In genomic region chr6:36596359-36596758, GRCh38 we compare ENCODE assay signal across 1 cellular context.
TF ChIP-seq lines count a peak whose summit lies in the region.

No MANE protein-coding gene starts in this region.

TF ChIP-seq in HepG2, 621 proteins besides CTCF, POLR2A, EP300 and RAD21 (continued from another document):
- TF ChIP-seq, protein P1, sequence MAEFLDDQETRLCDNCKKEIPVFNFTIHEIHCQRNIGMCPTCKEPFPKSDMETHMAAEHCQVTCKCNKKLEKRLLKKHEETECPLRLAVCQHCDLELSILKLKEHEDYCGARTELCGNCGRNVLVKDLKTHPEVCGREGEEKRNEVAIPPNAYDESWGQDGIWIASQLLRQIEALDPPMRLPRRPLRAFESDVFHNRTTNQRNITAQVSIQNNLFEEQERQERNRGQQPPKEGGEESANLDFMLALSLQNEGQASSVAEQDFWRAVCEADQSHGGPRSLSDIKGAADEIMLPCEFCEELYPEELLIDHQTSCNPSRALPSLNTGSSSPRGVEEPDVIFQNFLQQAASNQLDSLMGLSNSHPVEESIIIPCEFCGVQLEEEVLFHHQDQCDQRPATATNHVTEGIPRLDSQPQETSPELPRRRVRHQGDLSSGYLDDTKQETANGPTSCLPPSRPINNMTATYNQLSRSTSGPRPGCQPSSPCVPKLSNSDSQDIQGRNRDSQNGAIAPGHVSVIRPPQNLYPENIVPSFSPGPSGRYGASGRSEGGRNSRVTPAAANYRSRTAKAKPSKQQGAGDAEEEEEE (CRISPR knock-in tag; IDR thresholded peaks at IDR 0.05; ENCODE audit: borderline replicate concordance) = no peak
